In the genomic region with DNA sequence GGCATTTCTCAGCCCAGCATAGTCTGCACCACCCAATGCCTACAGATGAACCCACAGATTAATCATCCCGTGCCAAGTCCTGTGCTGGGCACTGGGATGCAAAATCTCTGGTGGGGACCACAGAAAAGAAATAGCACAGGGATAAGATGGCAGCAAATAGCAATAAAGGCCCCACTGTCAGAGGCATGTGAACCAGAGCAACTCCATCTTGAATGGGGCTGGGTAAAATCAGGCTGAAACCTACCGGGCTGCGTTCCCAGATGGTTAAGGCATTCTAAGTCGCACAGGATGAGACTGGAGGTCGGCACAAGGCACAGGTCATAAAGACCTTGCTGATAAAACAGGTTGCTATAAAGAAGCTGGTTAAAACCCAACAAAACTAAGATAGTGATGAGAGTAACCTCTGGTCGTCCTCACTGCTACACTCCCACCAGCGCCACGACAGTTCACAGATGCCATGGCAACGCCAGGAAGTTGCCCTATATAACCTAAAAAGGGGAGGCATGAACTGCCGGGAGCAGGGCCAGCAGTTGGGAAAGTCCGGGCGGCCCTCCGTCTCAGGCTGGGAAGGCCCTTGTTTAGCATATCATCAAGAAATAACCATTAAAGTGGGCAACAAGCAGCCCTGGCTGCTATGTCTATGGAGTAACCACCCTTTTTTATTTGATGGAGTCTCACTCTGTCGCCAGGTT, we compare ENCODE assay signal across 22 cellular contexts.
A peak's percentile ranks its signal among the peaks of the same experiment; 100 is the strongest.
DNase-seq lines count a peak whose midpoint lies in the region; ATAC-seq and TF ChIP-seq lines count a peak whose summit lies in the region.
"Had no signal": no experiment of that assay in that cellular context is flagged by ENCODE, and none has a peak within 500 bp of the region (broad histone marks: within the 10 kb centered on the region; RNA-seq: fewer than 3 reads in every experiment).

No MANE protein-coding gene starts in this region.

- DNase-seq in H4 (ENCODE audit: low spot score) (peak; percentile 2), right lobe of liver (peak; percentile 64 to 85 (median 67)), progenitor cell of endocrine pancreas (ENCODE audit: low spot score, unreplicated experiment) (no peak)
- DNase-seq in activated CD4-positive, alpha-beta T cell treated with anti-CD3 and anti-CD28 coated beads, Interleukin-2, amount 50 U/mL, for 4 hours = no peak
- no peak for DNase-seq in activated CD4-positive, alpha-beta T cell treated with anti-CD3 and anti-CD28 coated beads for 1 hour
- DNase-seq: activated CD4-positive, CD25-positive, alpha-beta regulatory T cell treated with anti-CD3 and anti-CD28 coated beads, Interleukin-2, amount 50 U/mL, for 72 hours; activated CD8-positive, alpha-beta T cell treated with anti-CD3 and anti-CD28 coated beads, Interleukin-2, amount 10 ng/mL, durations not matched to agents 7 days and 5 days; activated effector memory CD4-positive, alpha-beta T cell treated with anti-CD3 and anti-CD28 coated beads, Interleukin-2, amount 50 U/mL, for 16 hours; brain microvascular endothelial cell; effector memory CD8-positive, alpha-beta T cell; EL; lower lobe of right lung; NCI-H1694; occipital lobe; Peyer's patch; stimulated activated CD4-positive, alpha-beta T cell treated with anti-CD3 and anti-CD28 coated beads, Interleukin-4, amount 100 ng/mL, for 4 hours; stimulated activated naive CD4-positive, alpha-beta T cell; T-cell had no signal

- ATAC-seq in right lobe of liver = peak in 2 of 4 donors; percentile 10 to 12
- no peak for ATAC-seq in HG03108 (IDR thresholded peaks at IDR 0.05; ENCODE audit: unreplicated experiment)
- no peak for ATAC-seq in GM21717 (IDR thresholded peaks at IDR 0.05; ENCODE audit: unreplicated experiment)
- ATAC-seq: activated CD8-positive, alpha-beta T cell treated with anti-CD3 and anti-CD28 coated beads, Interleukin-2, amount 10 ng/mL, durations not matched to agents 7 days and 5 days; effector memory CD8-positive, alpha-beta T cell; lower lobe of right lung; T-cell had no signal

- H3K36me3 ChIP-seq in right lobe of liver = no peaks in the 10 kb centered on the region
- H3K36me3 ChIP-seq: brain microvascular endothelial cell, lower lobe of right lung, Peyer's patch, thoracic aorta had no signal

- H3K9me3 Mint-ChIP-seq in brain = peaks cover 0 to 2% (median 0%) of the 10 kb centered on the region in 5 experiments
- no peaks in the 10 kb centered on the region for H3K9me3 Mint-ChIP-seq in progenitor cell of endocrine pancreas (ENCODE audit: low read depth)
- H3K9me3 Mint-ChIP-seq: effector memory CD8-positive, alpha-beta T cell; T-cell had no signal

- H3K36me3 Mint-ChIP-seq in brain (no peaks in the 10 kb centered on the region), progenitor cell of endocrine pancreas (ENCODE audit: insufficient read depth) (no peaks in the 10 kb centered on the region)
- H3K36me3 Mint-ChIP-seq: T-cell had no signal

- H3K27ac ChIP-seq in right lobe of liver = peak overlapping the region in 1 of 3 donors; percentile 92
- H3K27ac ChIP-seq: lower lobe of right lung, Peyer's patch, thoracic aorta had no signal

- H3K4me1 Mint-ChIP-seq in brain (peaks cover 65% of the 10 kb centered on the region), progenitor cell of endocrine pancreas (ENCODE audit: low read depth) (peaks cover 44% of the 10 kb centered on the region)

- H3K27ac Mint-ChIP-seq in brain = peak overlapping the region in 4 of 5 experiments; percentile 14 to 97 (median 67)
- peak overlapping the region; percentile 98 for H3K27ac Mint-ChIP-seq in progenitor cell of endocrine pancreas
- H3K27ac Mint-ChIP-seq: activated CD8-positive, alpha-beta T cell treated with anti-CD3 and anti-CD28 coated beads, Interleukin-2, amount 10 ng/mL, durations not matched to agents 7 days and 5 days; effector memory CD8-positive, alpha-beta T cell; T-cell had no signal

- H3K4me3 Mint-ChIP-seq in brain = no peak overlapping the region
- no peak overlapping the region for H3K4me3 Mint-ChIP-seq in progenitor cell of endocrine pancreas (ENCODE audit: low read depth)
- H3K4me3 Mint-ChIP-seq: activated CD8-positive, alpha-beta T cell treated with anti-CD3 and anti-CD28 coated beads, Interleukin-2, amount 10 ng/mL, durations not matched to agents 7 days and 5 days; effector memory CD8-positive, alpha-beta T cell; T-cell had no signal

- H3K27me3 Mint-ChIP-seq in brain (peaks cover 14% of the 10 kb centered on the region), progenitor cell of endocrine pancreas (no peaks in the 10 kb centered on the region)

- no peak for TF ChIP-seq POLR2A in right lobe of liver (IDR thresholded peaks at IDR 0.05)

- peaks cover 0 to 51% (median 18%) of the 10 kb centered on the region in 4 donors for H3K4me1 ChIP-seq in right lobe of liver
- H3K4me1 ChIP-seq: lower lobe of right lung had no signal

- H3K9me3 ChIP-seq in right lobe of liver = no peaks in the 10 kb centered on the region
- H3K9me3 ChIP-seq: lower lobe of right lung, Peyer's patch, thoracic aorta had no signal

- intact Hi-C loops in right lobe of liver (cut with DNase I) = loop anchor here (10.0 kb wide), 2 partner anchors 51 to 231 kb away; no protein-coding TSS in a partner anchor

- WGBS in right lobe of liver (ENCODE audit: insufficient coverage, low coverage, low lambda C conversion rate, missing lambda C conversion rate) = 49% methylated on average over 12 of the region's 14 CpGs

- TF ChIP-seq CTCF in brain (conservative IDR thresholded peaks at IDR 0.05) (no peak), right lobe of liver (IDR thresholded peaks at IDR 0.05) (no peak), progenitor cell of endocrine pancreas (IDR thresholded peaks at IDR 0.05; ENCODE audit: unreplicated experiment) (no peak)

- H3K4me3 ChIP-seq in right lobe of liver = no peak overlapping the region
- H3K4me3 ChIP-seq: lower lobe of right lung, Peyer's patch, thoracic aorta had no signal

- no peaks in the 10 kb centered on the region for H3K27me3 ChIP-seq in right lobe of liver
- H3K27me3 ChIP-seq: brain microvascular endothelial cell, Peyer's patch had no signal

Comparison
In these comparisons a context has a peak if more than half of its experiments do, and no peak if none do; other contexts are left out.
1. DNase-seq: peak in H4 (single experiment) and right lobe of liver (3 of 3); none in progenitor cell of endocrine pancreas (single experiment), activated CD4-positive, alpha-beta T cell treated with anti-CD3 and anti-CD28 coated beads, Interleukin-2, amount 50 U/mL, for 4 hours (0 of 2) and activated CD4-positive, alpha-beta T cell treated with anti-CD3 and anti-CD28 coated beads for 1 hour (single experiment).